10 cellular contexts compared by ENCODE assay signal in the genomic region with DNA sequence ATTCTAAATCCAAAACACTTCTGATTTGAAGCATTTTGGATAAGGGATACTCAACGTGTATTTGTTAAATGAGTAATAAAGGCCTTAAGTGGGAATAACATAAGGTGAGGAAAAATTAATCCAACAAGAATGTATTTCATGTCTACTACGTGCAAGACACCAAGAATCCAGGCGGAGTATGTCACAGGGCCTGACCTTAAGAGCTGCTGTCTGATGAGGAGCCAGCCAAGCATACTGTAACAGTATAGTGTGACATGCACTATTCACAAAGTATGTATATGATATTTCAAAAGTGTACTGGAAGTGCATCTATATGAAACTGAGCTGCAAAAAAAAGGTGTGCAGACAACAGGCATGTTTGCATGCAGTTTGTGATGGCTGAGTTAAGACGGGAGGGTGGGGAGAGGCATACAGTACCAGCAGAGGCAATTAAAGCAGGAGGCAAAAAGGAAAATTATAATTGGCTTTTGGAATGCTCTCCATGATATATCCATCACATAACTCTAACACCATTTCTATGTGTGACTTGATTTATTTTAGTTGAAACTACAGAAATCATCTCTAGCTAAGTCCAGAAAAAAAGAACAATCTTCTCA. TPM values are rescaled to one million over a fixed set of nuclear protein-coding genes. Genes with fewer than 3 reads are reported as not detected.
DNase-seq lines count a peak whose midpoint lies in the region; ATAC-seq and TF ChIP-seq lines count a peak whose summit lies in the region.
"Had no signal": no experiment of that assay in that cellular context is flagged by ENCODE, and none has a peak within 500 bp of the region (broad histone marks: within the 10 kb centered on the region; RNA-seq: fewer than 3 reads in every experiment).

No MANE protein-coding gene starts in this region.

- H3K4me3 Mint-ChIP-seq in CD4-positive, alpha-beta T cell = no peak overlapping the region
- H3K4me3 Mint-ChIP-seq in naive thymus-derived CD8-positive, alpha-beta T cell = peak overlapping the region in 2 of 10 donors; percentile 2 to 12

- CTCF ChIA-PET in CD4-positive, alpha-beta T cell (lab: Charles Lee) = interaction anchor here (0.7 kb wide), 1 partner anchor 181 kb away, joined by 3 read pairs; no protein-coding TSS in a partner anchor

- no peaks in the 10 kb centered on the region for H3K9me3 ChIP-seq in CD4-positive, alpha-beta T cell (ENCODE audit: control insufficient read depth, low read length)
- no peaks in the 10 kb centered on the region for H3K9me3 ChIP-seq in SJSA1 (replicated peaks)
- no peaks in the 10 kb centered on the region for H3K9me3 ChIP-seq in parathyroid adenoma (ENCODE audit: control insufficient read depth, low read length)
- H3K9me3 ChIP-seq: MG63 had no signal

- ATAC-seq in CD4-positive, alpha-beta T cell (ENCODE audit: poor library complexity) = no peak
- no peak for ATAC-seq in naive thymus-derived CD8-positive, alpha-beta T cell

- no peaks in the 10 kb centered on the region for H3K27me3 ChIP-seq in CD4-positive, alpha-beta T cell (ENCODE audit: control insufficient read depth, insufficient read depth, low read length)
- H3K27me3 ChIP-seq in SJSA1 (replicated peaks) = no peaks in the 10 kb centered on the region
- no peaks in the 10 kb centered on the region for H3K27me3 ChIP-seq in parathyroid adenoma (ENCODE audit: control insufficient read depth, insufficient read depth, low read length)
- H3K27me3 ChIP-seq: MG63 had no signal

- H3K27ac ChIP-seq in CD4-positive, alpha-beta T cell (ENCODE audit: low read depth, low read length) = no peak overlapping the region
- H3K27ac ChIP-seq in SJSA1 (peak overlapping the region; percentile 35), parathyroid adenoma (peak overlapping the region; percentile 29)

- POLR2A ChIA-PET in CD4-positive, alpha-beta T cell (lab: Charles Lee) = interaction anchor here (1.7 kb wide), 1 partner anchor 18 kb away, joined by 7 read pairs; a partner anchor contains a TSS
- POLR2A ChIA-PET in naive thymus-derived CD8-positive, alpha-beta T cell (lab: Charles Lee) = no interaction called here

- no peak overlapping the region for H3K9ac ChIP-seq in parathyroid adenoma

- H3K4me3 ChIP-seq in SJSA1 = no peak overlapping the region
- H3K4me3 ChIP-seq in fibroblast of mammary gland (ENCODE audit: control insufficient read depth, low read depth, low read length) = no peak overlapping the region
- no peak overlapping the region for H3K4me3 ChIP-seq in parathyroid adenoma (ENCODE audit: low read depth, low read length)
- H3K4me3 ChIP-seq: MG63 had no signal

- no peak for DNase-seq in CD4-positive, alpha-beta T cell
- no peak for DNase-seq in SJSA1 (ENCODE audit: low read depth in 1 of 2, low spot score in 2 of 2)
- DNase-seq in fibroblast of mammary gland (ENCODE audit: low read depth) = peak; percentile 50
- DNase-seq in naive thymus-derived CD8-positive, alpha-beta T cell = no peak
- no peak for DNase-seq in SKM-1 (lab: John Stamatoyannopoulos, UW; ENCODE audit: unreplicated experiment)
- no peak for DNase-seq in OCI-M1 (lab: John Stamatoyannopoulos, UW)
- no peak for DNase-seq in NCI-H2107 treated with DMSO at 0.1 percent for 48 hours (lab: John Stamatoyannopoulos, UW; ENCODE audit: unreplicated experiment)
- DNase-seq: activated T-cell treated with anti-CD3 and anti-CD28 coated beads, Interleukin-2, amount 50 U/mL, for 1 hour had no signal

- H3K79me2 ChIP-seq in parathyroid adenoma = peaks cover 16% of the 10 kb centered on the region

- H2AFZ ChIP-seq in parathyroid adenoma = no peak overlapping the region

- H3K9me3 Mint-ChIP-seq in CD4-positive, alpha-beta T cell = no peaks in the 10 kb centered on the region
- H3K9me3 Mint-ChIP-seq in naive thymus-derived CD8-positive, alpha-beta T cell = no peaks in the 10 kb centered on the region

- no peak overlapping the region for H3K4me2 ChIP-seq in parathyroid adenoma (ENCODE audit: low read length)

- intact Hi-C loops in CD4-positive, alpha-beta T cell (cut with DNase I, micrococcal nuclease) = no loop called here

- H3K36me3 Mint-ChIP-seq in CD4-positive, alpha-beta T cell (ENCODE audit: low read depth) = peaks cover 80% of the 10 kb centered on the region
- H3K36me3 Mint-ChIP-seq in naive thymus-derived CD8-positive, alpha-beta T cell = peaks cover 3 to 68% (median 7%) of the 10 kb centered on the region in 3 donors

- no peak for TF ChIP-seq CTCF in CD4-positive, alpha-beta T cell (IDR thresholded peaks at IDR 0.05)
- no peak for TF ChIP-seq CTCF in fibroblast of mammary gland (conservative IDR thresholded peaks at IDR 0.05; ENCODE audit: control insufficient read depth, insufficient read depth, low read depth, low read length)
- TF ChIP-seq CTCF in parathyroid adenoma (IDR thresholded peaks at IDR 0.05) = no peak

- H3K4me1 ChIP-seq in SJSA1 (replicated peaks) (peaks cover 38% of the 10 kb centered on the region), parathyroid adenoma (peaks cover 4% of the 10 kb centered on the region)

- no peaks in the 10 kb centered on the region for H3K27me3 Mint-ChIP-seq in CD4-positive, alpha-beta T cell
- H3K27me3 Mint-ChIP-seq in naive thymus-derived CD8-positive, alpha-beta T cell = no peaks in the 10 kb centered on the region

- H3K4me1 Mint-ChIP-seq in CD4-positive, alpha-beta T cell (ENCODE audit: low read depth) = peaks cover 72% of the 10 kb centered on the region
- peaks cover 32 to 65% (median 60%) of the 10 kb centered on the region in 4 donors for H3K4me1 Mint-ChIP-seq in naive thymus-derived CD8-positive, alpha-beta T cell

- peak overlapping the region; percentile 61 for H3K27ac Mint-ChIP-seq in CD4-positive, alpha-beta T cell
- H3K27ac Mint-ChIP-seq in naive thymus-derived CD8-positive, alpha-beta T cell = peak overlapping the region in 5 of 10 donors; percentile 4 to 76 (median 28)

- H3K36me3 ChIP-seq in SJSA1 = peaks cover 58% of the 10 kb centered on the region
- no peaks in the 10 kb centered on the region for H3K36me3 ChIP-seq in parathyroid adenoma (ENCODE audit: control insufficient read depth, insufficient read depth, low read length)

RNA-seq across cellular contexts. Expression of a gene that starts 18.2 kb away (rescaled TPM):
- total RNA-seq in CD4-positive, alpha-beta T cell = 10 to 100 TPM; 24.9 to 26.0 TPM
- total RNA-seq in SJSA1 (2014; rRNA removed; shearing (Covaris generic)) = 73.7 and 127 TPM in 2 replicates
- 10 to 100 TPM; 47.2 to 50.7 TPM for total RNA-seq in naive thymus-derived CD8-positive, alpha-beta T cell
- polyA plus RNA-seq in naive thymus-derived CD8-positive, alpha-beta T cell = 10 to 100 TPM; 12.4 to 30.1 (median 19.3) TPM

RNA-seq across cellular contexts. Expression of a gene that starts 27.4 kb away (rescaled TPM):
- total RNA-seq in CD4-positive, alpha-beta T cell = under 1 TPM; 0.05 to 0.14 TPM
- 1.2 and 1.8 TPM in 2 replicates for total RNA-seq in SJSA1 (2014; rRNA removed; shearing (Covaris generic))
- under 1 TPM; 0.26 to 0.58 TPM for total RNA-seq in naive thymus-derived CD8-positive, alpha-beta T cell
- polyA plus RNA-seq in naive thymus-derived CD8-positive, alpha-beta T cell = under 1 TPM in 2 of 3 donors, not detected in 1; 0.21 to 0.42 TPM
